Comparison of ENCODE assay signal across 23 cellular contexts in the genomic region with DNA sequence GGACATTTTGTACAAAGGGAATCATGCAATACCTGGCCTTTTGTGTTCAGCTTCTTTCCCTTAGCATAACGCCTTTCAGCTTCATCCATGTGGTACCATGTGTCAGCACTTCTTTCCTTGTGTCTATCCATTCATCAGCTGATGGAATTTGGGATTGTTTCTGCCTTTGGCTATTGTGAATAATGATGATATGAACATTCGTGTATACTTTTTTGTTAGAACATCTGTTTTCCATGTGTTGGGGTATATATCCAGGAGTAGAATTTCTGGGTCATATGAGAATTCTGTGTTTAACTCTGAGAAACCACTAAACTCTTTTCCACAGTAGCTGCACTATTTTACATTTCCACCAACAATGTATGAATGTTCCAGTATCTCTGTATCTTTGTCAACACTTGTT. TPM values are rescaled to one million over a fixed set of nuclear protein-coding genes. Genes with fewer than 3 reads are reported as not detected.
DNase-seq lines count a peak whose midpoint lies in the region; ATAC-seq, FAIRE-seq and TF ChIP-seq lines count a peak whose summit lies in the region.
"Had no signal": no experiment of that assay in that cellular context is flagged by ENCODE, and none has a peak within 500 bp of the region (broad histone marks: within the 10 kb centered on the region; RNA-seq: fewer than 3 reads in every experiment).

No MANE protein-coding gene starts in this region.

- H3K9me1 ChIP-seq in K562 (ENCODE audit: control insufficient read depth, insufficient read depth, low read length) = no peaks in the 10 kb centered on the region

- WGBS in K562 (ENCODE audit: insufficient coverage, low coverage, missing lambda C conversion rate) = 35% methylated on average over 2 of the region's 2 CpGs

- no peak overlapping the region for H3K9ac ChIP-seq in K562 (ENCODE audit: insufficient read depth in 1 of 2, low read depth in 2 of 2, low read length in 2 of 2)
- H3K9ac ChIP-seq: BLaER1 treated with 17β-estradiol and CSF1 and Interleukin-3, amounts not matched to agents 10 nM and 100 nM had no signal

- peaks cover 2 to 3% of the 10 kb centered on the region in 2 experiments; a peak in 3 of 5 replicates for H3K4me1 ChIP-seq in K562 (replicated peaks in 1 of 2; ENCODE audit: control insufficient read depth in 2 of 2, insufficient read depth in 2 of 2, low read length in 2 of 2)

- peaks cover 22% of the 10 kb centered on the region for H3K27me3 Mint-ChIP-seq in activated naive CD4-positive, alpha-beta T cell treated with anti-CD3 and anti-CD28 coated beads, Interleukin-2, amount 10 ng/mL, durations not matched to agents 7 days and 5 days
- no peaks in the 10 kb centered on the region for H3K27me3 Mint-ChIP-seq in mesothelial cell of epicardium (ENCODE audit: low read depth)
- H3K27me3 Mint-ChIP-seq: B cell; CD4-positive, alpha-beta T cell had no signal

- H3K27ac Mint-ChIP-seq in activated naive CD4-positive, alpha-beta T cell treated with anti-CD3 and anti-CD28 coated beads, Interleukin-2, amount 10 ng/mL, durations not matched to agents 7 days and 5 days = peak overlapping the region; percentile 29
- H3K27ac Mint-ChIP-seq in mesothelial cell of epicardium = no peak overlapping the region
- H3K27ac Mint-ChIP-seq: B cell; CD4-positive, alpha-beta T cell; CD8-positive, alpha-beta T cell had no signal

- H3K36me3 ChIP-seq in K562 (ENCODE audit: control insufficient read depth, insufficient read depth, low read length) = no peaks in the 10 kb centered on the region
- H3K36me3 ChIP-seq: BLaER1 treated with 17β-estradiol and CSF1 and Interleukin-3, amounts not matched to agents 10 nM and 100 nM had no signal

- no peak overlapping the region for H3K4me3 Mint-ChIP-seq in activated naive CD4-positive, alpha-beta T cell treated with anti-CD3 and anti-CD28 coated beads, Interleukin-2, amount 10 ng/mL, durations not matched to agents 7 days and 5 days
- no peak overlapping the region for H3K4me3 Mint-ChIP-seq in mesothelial cell of epicardium
- H3K4me3 Mint-ChIP-seq: B cell; CD4-positive, alpha-beta T cell; CD8-positive, alpha-beta T cell had no signal

- no TSS peak for BruUV-seq in K562 (replicated peaks; lab: Mats Ljungman, UMichigan)

- H2AFZ ChIP-seq in K562 (ENCODE audit: low read depth, low read length) = no peak overlapping the region

- H4K20me1 ChIP-seq in K562 (replicated peaks; ENCODE audit: control insufficient read depth, insufficient read depth, low read length) = no peaks in the 10 kb centered on the region
- H4K20me1 ChIP-seq: BLaER1 treated with 17β-estradiol and CSF1 and Interleukin-3, amounts not matched to agents 10 nM and 100 nM had no signal

- intact Hi-C loops in K562 (cut with micrococcal nuclease) = no loop called here

- POLR2A ChIA-PET in K562 (lab: Yijun Ruan, JAX) = interaction anchor here (1.6 kb wide), 1 partner anchor 17 kb away, joined by 4 read pairs; no protein-coding TSS in a partner anchor

- H3K9me3 Mint-ChIP-seq in activated naive CD4-positive, alpha-beta T cell treated with anti-CD3 and anti-CD28 coated beads, Interleukin-2, amount 10 ng/mL, durations not matched to agents 7 days and 5 days = no peaks in the 10 kb centered on the region
- H3K9me3 Mint-ChIP-seq in mesothelial cell of epicardium = no peaks in the 10 kb centered on the region
- H3K9me3 Mint-ChIP-seq: CD4-positive, alpha-beta T cell; CD8-positive, alpha-beta T cell had no signal

- TF ChIP-seq RAD21 in K562 (CRISPR knock-in tag; conservative IDR thresholded peaks at IDR 0.05 in 1 of 2, IDR thresholded peaks at IDR 0.05 in 1 of 2) = no peak

- TF ChIP-seq CTCF in K562 (IDR thresholded peaks at IDR 0.05 in 2 of 3, conservative IDR thresholded peaks at IDR 0.05 in 1 of 3; ENCODE audit: insufficient read depth in 2 of 3, low read depth in 1 of 3, low read length in 3 of 3) (no peak), fibroblast of mammary gland (conservative IDR thresholded peaks at IDR 0.05; ENCODE audit: control insufficient read depth, insufficient read depth, low read depth, low read length) (no peak), GM13977 (IDR thresholded peaks at IDR 0.05; ENCODE audit: extremely low read depth, insufficient read depth, missing control alignments) (no peak), mesothelial cell of epicardium (IDR thresholded peaks at IDR 0.05; ENCODE audit: unreplicated experiment) (no peak)

- H3K4me1 Mint-ChIP-seq in activated naive CD4-positive, alpha-beta T cell treated with anti-CD3 and anti-CD28 coated beads, Interleukin-2, amount 10 ng/mL, durations not matched to agents 7 days and 5 days = peaks cover 10% of the 10 kb centered on the region
- H3K4me1 Mint-ChIP-seq in mesothelial cell of epicardium = peaks cover 14% of the 10 kb centered on the region

- ATAC-seq in K562 = no peak
- ATAC-seq: A549; CD8-positive, alpha-beta T cell had no signal

- no peak overlapping the region for H3K27ac ChIP-seq in K562 (ENCODE audit: extremely low read depth, low read depth, low read length)
- H3K27ac ChIP-seq: 22Rv1; A549; BLaER1 treated with 17β-estradiol and CSF1 and Interleukin-3, amounts not matched to agents 10 nM and 100 nM; C4-2B had no signal

- CTCF ChIA-PET in activated naive CD4-positive, alpha-beta T cell treated with anti-CD3 and anti-CD28 coated beads, Interleukin-2, amount 10 ng/mL, durations not matched to agents 7 days and 5 days (lab: Charles Lee) = interaction anchor here (1.1 kb wide), 2 partner anchors 11 to 99 kb away, joined by 4 to 5 read pairs; no protein-coding TSS in a partner anchor
- CTCF ChIA-PET in K562 (lab: Yijun Ruan, JAX; ENCODE audit: low intra/inter-chr PET ratio) = no interaction called here

- no peak overlapping the region for H3K4me2 ChIP-seq in K562 (ENCODE audit: insufficient read depth, low read length)
- H3K4me2 ChIP-seq: A549; BLaER1 treated with 17β-estradiol and CSF1 and Interleukin-3, amounts not matched to agents 10 nM and 100 nM had no signal

- no peaks in the 10 kb centered on the region for H3K9me3 ChIP-seq in K562 (replicated peaks; ENCODE audit: control insufficient read depth, insufficient read depth, low read depth, low read length)
- H3K9me3 ChIP-seq: A549; BLaER1 treated with 17β-estradiol and CSF1 and Interleukin-3, amounts not matched to agents 10 nM and 100 nM; Caco-2 had no signal

- no peaks in the 10 kb centered on the region for H3K27me3 ChIP-seq in K562 (ENCODE audit: control insufficient read depth in 2 of 2, insufficient read depth in 2 of 2, low read length in 2 of 2)
- H3K27me3 ChIP-seq: BLaER1 treated with 17β-estradiol and CSF1 and Interleukin-3, amounts not matched to agents 10 nM and 100 nM had no signal

- no peaks in the 10 kb centered on the region for H3K79me2 ChIP-seq in K562 (ENCODE audit: control insufficient read depth, insufficient read depth, low read length)

- in situ Hi-C loops in K562 (cut with MboI) = no loop called here
- in situ Hi-C loops in GM13977 (cut with MboI; ENCODE audit: low pct_unique_long_range_greater_than_20kb, low sequenced_read_pairs, unreplicated experiment) = no loop called here

- no peaks in the 10 kb centered on the region for H3K36me3 Mint-ChIP-seq in activated naive CD4-positive, alpha-beta T cell treated with anti-CD3 and anti-CD28 coated beads, Interleukin-2, amount 10 ng/mL, durations not matched to agents 7 days and 5 days
- no peaks in the 10 kb centered on the region for H3K36me3 Mint-ChIP-seq in mesothelial cell of epicardium
- H3K36me3 Mint-ChIP-seq: CD8-positive, alpha-beta T cell had no signal

- no peak overlapping the region for H3K4me3 ChIP-seq in K562
- H3K4me3 ChIP-seq in fibroblast of mammary gland (ENCODE audit: control insufficient read depth, low read depth, low read length) = no peak overlapping the region
- H3K4me3 ChIP-seq: A549; BLaER1 treated with 17β-estradiol and CSF1 and Interleukin-3, amounts not matched to agents 10 nM and 100 nM had no signal

- no peak for TF ChIP-seq EP300 in K562 (IDR thresholded peaks at IDR 0.05; ENCODE audit: low read length)

- FAIRE-seq in K562 (lab: Jason Lieb, UNC) = peak; percentile 26
- FAIRE-seq: A549, D721Med, G401.6, GM12891, GM18507 had no signal

- DNase-seq in activated naive CD4-positive, alpha-beta T cell treated with anti-CD3 and anti-CD28 coated beads, Interleukin-2, amount 10 ng/mL, durations not matched to agents 7 days and 5 days = no peak
- no peak for DNase-seq in activated naive CD4-positive, alpha-beta T cell treated with anti-CD3 and anti-CD28 coated beads, Interleukin-2, amount 50 U/mL, for 16 hours
- peak in 2 of 4 experiments; percentile 0 to 1 for DNase-seq in K562 (ENCODE audit: extremely low read depth in 1 of 4, low spot score in 3 of 4)
- peak; percentile 7 for DNase-seq in fibroblast of mammary gland (ENCODE audit: low read depth)
- DNase-seq in GM13977 (ENCODE audit: low spot score) = no peak
- no peak for DNase-seq in NCI-H524 (lab: John Stamatoyannopoulos, UW)
- no peak for DNase-seq in mesothelial cell of epicardium (ENCODE audit: low spot score in 2 of 2, unreplicated experiment in 2 of 2)
- DNase-seq: AML-193; Caco-2; Calu3; CD4-positive, alpha-beta T cell; CD8-positive, alpha-beta T cell; DMS79 treated with DMSO at 0.1 percent for 48 hours; GF-D8 had no signal

- no peak for TF ChIP-seq POLR2A in K562 (conservative IDR thresholded peaks at IDR 0.05)

TF ChIP-seq in K562, 482 proteins besides CTCF, POLR2A, EP300 and RAD21:
- TF ChIP-seq ZNF384 (IDR thresholded peaks at IDR 0.05; ENCODE audit: low read depth, low read length) (no peak), ZNF316 (IDR thresholded peaks at IDR 0.05) (peak; percentile 22; the same call in 1 of the 2 replicates)

RNA-seq across cellular contexts. Expression of a gene that starts 14.8 kb away (rescaled TPM):
- 283 and 387 TPM in 2 replicates for total RNA-seq in K562 (2011; cell fraction: chromatin; rRNA removed; ENCODE audit: low replicate concordance)
- 121 and 133 TPM in 2 replicates for total RNA-seq in K562 (2011; cell fraction: nucleolus; rRNA removed)
- total RNA-seq in K562 (2011; cell fraction: nucleoplasm; rRNA removed) = 150 and 188 TPM in 2 replicates
- total RNA-seq in K562 (2014; rRNA removed) (30.9 and 31.7 TPM in 2 replicates), K562 (2014; rRNA removed; fragmentation: Illumina TruSeq; extraction: Trizol) (31.7 and 32.1 TPM in 2 replicates), K562 (2015; rRNA removed; fragmentation: Illumina TruSeq; extraction: Trizol) (24.6 and 24.7 TPM in 2 replicates), K562 (2021) (125 and 126 TPM in 2 replicates), mesothelial cell of epicardium (495 to 505 TPM (median 497 TPM) in 3 replicates)
- polyA plus RNA-seq in K562 (2011; rRNA removed) (20.1 and 25.4 TPM in 2 replicates), K562 (2014; fragmentation: Illumina TruSeq; extraction: Trizol) (51.4 and 64.0 TPM in 2 replicates), K562 (2014; fragmentation: Nextera tagmentation; extraction: Ambion mirVana) (under 1 TPM; 0.34 to 0.77 TPM), K562 (2014; rRNA removed) (33.7 and 37.5 TPM in 2 replicates)
- 16.5 and 20.1 TPM in 2 replicates for polyA plus RNA-seq in K562 (2011; cell fraction: cytosol; rRNA removed)
- 66.4 and 83.2 TPM in 2 replicates for polyA plus RNA-seq in K562 (2011; cell fraction: nucleus; rRNA removed)
- 56.0 and 68.0 TPM in 2 replicates for polyA plus RNA-seq in K562 (2012)
- polyA minus RNA-seq in K562 (2011; rRNA and poly(A)+ RNA removed) = 49.8 and 53.3 TPM in 2 replicates
- polyA minus RNA-seq in K562 (2011; cell fraction: cytosol; rRNA and poly(A)+ RNA removed) = 36.5 and 47.7 TPM in 2 replicates
- polyA minus RNA-seq in K562 (2011; cell fraction: nucleus; rRNA and poly(A)+ RNA removed) = 26.8 and 39.9 TPM in 2 replicates
